In genomic region chr16:2586241-2586640, GRCh38 we compare ENCODE assay signal across 15 cellular contexts. TPM values are rescaled to one million over a fixed set of nuclear protein-coding genes. Genes with fewer than 3 reads are reported as not detected.
DNase-seq lines count a peak whose midpoint lies in the region; ATAC-seq and TF ChIP-seq lines count a peak whose summit lies in the region.
"Had no signal": no experiment of that assay in that cellular context is flagged by ENCODE, and none has a peak within 500 bp of the region (broad histone marks: within the 10 kb centered on the region; RNA-seq: fewer than 3 reads in every experiment).

No MANE protein-coding gene starts in this region.

- H4K8ac ChIP-seq in IMR-90 (ENCODE audit: low read depth in 2 of 2, low read length in 2 of 2): no peak overlapping the region

- H3K4me2 ChIP-seq in IMR-90 (ENCODE audit: low read depth, low read length) (no peak overlapping the region), GM23248 (ENCODE audit: unreplicated experiment) (no peak overlapping the region)

- POLR2A ChIA-PET in IMR-90 (lab: Charles Lee; ENCODE audit: unreplicated experiment): no interaction called here

- no peak overlapping the region for H2BK120ac ChIP-seq in IMR-90 (ENCODE audit: low read depth, low read length)

- no peaks in the 10 kb centered on the region for H3K9me1 ChIP-seq in IMR-90 (ENCODE audit: insufficient read depth, low read length)

- H3K79me1 ChIP-seq in IMR-90 (ENCODE audit: low read depth in 1 of 2, low read length in 2 of 2): peaks cover 3 to 27% of the 10 kb centered on the region in 2 experiments

- peaks cover 6% of the 10 kb centered on the region for H3K4me1 Mint-ChIP-seq in activated CD4-positive, alpha-beta T cell treated with anti-CD3 and anti-CD28 coated beads, Interleukin-2, amount 10 ng/mL, durations not matched to agents 24 days and 14 days

- H3K9me3 Mint-ChIP-seq in activated CD4-positive, alpha-beta T cell treated with anti-CD3 and anti-CD28 coated beads, Interleukin-2, amount 10 ng/mL, durations not matched to agents 24 days and 14 days: no peaks in the 10 kb centered on the region
- H3K9me3 Mint-ChIP-seq: activated T-helper 17 cell treated with anti-CD3 and anti-CD28 coated beads, Interleukin-2, amount 50 U/mL, for 72 hours had no signal

- in situ Hi-C loops in IMR-90 (cut with MboI; ENCODE audit: low sequenced_read_pairs): no loop called here
- in situ Hi-C loops in GM23248 (cut with MboI): no loop called here

- H3K4me3 Mint-ChIP-seq in activated CD4-positive, alpha-beta T cell treated with anti-CD3 and anti-CD28 coated beads, Interleukin-2, amount 10 ng/mL, durations not matched to agents 24 days and 14 days: no peak overlapping the region
- H3K4me3 Mint-ChIP-seq: activated T-helper 17 cell treated with anti-CD3 and anti-CD28 coated beads, Interleukin-2, amount 50 U/mL, for 72 hours had no signal

- H3K4ac ChIP-seq in IMR-90 (ENCODE audit: low read depth, low read length): no peak overlapping the region

- H4K20me1 ChIP-seq in IMR-90 (ENCODE audit: insufficient read depth, low read length) (peaks cover 10% of the 10 kb centered on the region), GM23248 (ENCODE audit: insufficient read depth) (no peaks in the 10 kb centered on the region)

- H3K79me2 ChIP-seq in GM23248 (ENCODE audit: insufficient read depth): peaks cover 26% of the 10 kb centered on the region

- H2BK5ac ChIP-seq in IMR-90 (ENCODE audit: low read depth, low read length, poor library complexity, severe bottlenecking): no peak overlapping the region

- no peak for TF ChIP-seq RAD21 in IMR-90 (IDR thresholded peaks at IDR 0.05; ENCODE audit: low read length)

- 0 out of 2 replicates have a peak, but pooled peaks have one; percentile 10 for TF ChIP-seq CTCF in IMR-90 (conservative IDR thresholded peaks at IDR 0.05; ENCODE audit: low read depth, low read length)
- peak; percentile 16 for TF ChIP-seq CTCF in epithelial cell of esophagus (IDR thresholded peaks at IDR 0.05; ENCODE audit: insufficient read depth, low read depth, low read length, missing control alignments)
- peak; percentile 47 for TF ChIP-seq CTCF in retinal pigment epithelial cell (conservative IDR thresholded peaks at IDR 0.05; ENCODE audit: low read depth, low read length)

- H3K27me3 Mint-ChIP-seq in activated CD4-positive, alpha-beta T cell treated with anti-CD3 and anti-CD28 coated beads, Interleukin-2, amount 10 ng/mL, durations not matched to agents 24 days and 14 days: no peaks in the 10 kb centered on the region
- H3K27me3 Mint-ChIP-seq: activated T-helper 17 cell treated with anti-CD3 and anti-CD28 coated beads, Interleukin-2, amount 50 U/mL, for 72 hours had no signal

- no TSS peak for BruUV-seq in IMR-90 (replicated peaks; lab: Mats Ljungman, UMichigan)

- CTCF ChIA-PET in IMR-90 (lab: Yijun Ruan, JAX): no interaction called here

- H3K4me3 ChIP-seq in IMR-90 (ENCODE audit: insufficient read depth, low read depth, low read length) (no peak overlapping the region), epithelial cell of esophagus (ENCODE audit: low read length) (no peak overlapping the region), retinal pigment epithelial cell (ENCODE audit: low read length) (no peak overlapping the region), GM23248 (no peak overlapping the region)

- H2AK9ac ChIP-seq in IMR-90 (replicated peaks; ENCODE audit: low read depth, low read length, poor library complexity): no peak overlapping the region

- no peaks in the 10 kb centered on the region for H3K9me2 ChIP-seq in GM23248 (ENCODE audit: insufficient read depth)

- no peak overlapping the region for H3K23ac ChIP-seq in IMR-90 (ENCODE audit: low read depth, low read length)

- dilution Hi-C loops in IMR-90 (cut with HindIII; ENCODE audit: low sequenced_read_pairs, unreplicated experiment): no loop called here

- no peak overlapping the region for H2AK5ac ChIP-seq in IMR-90 (ENCODE audit: low read depth, low read length)

- H2AFZ ChIP-seq in IMR-90 (replicated peaks; ENCODE audit: low read length, poor library complexity): no peak overlapping the region
- no peak overlapping the region for H2AFZ ChIP-seq in GM23248

- no peak overlapping the region for H3K27ac ChIP-seq in IMR-90 (ENCODE audit: insufficient read depth, low read length)
- H3K27ac ChIP-seq in GM23248: no peak overlapping the region

- 89% methylated on average over 4 of the region's 12 CpGs; no CpG with 5 or more reads in 1 of the 2 experiments for WGBS in IMR-90 (ENCODE audit: extremely low coverage in 2 of 2, insufficient read length in 1 of 2), 2 experiments
- WGBS in GM23248 (ENCODE audit: low coverage in 1 of 2, low lambda C conversion rate in 2 of 2, missing lambda C conversion rate in 2 of 2), 2 experiments: 80 to 90% methylated on average over 11 to 12 of the region's 12 CpGs

- no peak overlapping the region for H4K91ac ChIP-seq in IMR-90 (ENCODE audit: insufficient read depth, low read depth, low read length)

- H3K27me3 ChIP-seq in IMR-90 (ENCODE audit: control insufficient read depth, insufficient read depth, low read length) (no peaks in the 10 kb centered on the region), GM23248 (replicated peaks; ENCODE audit: insufficient read depth) (no peaks in the 10 kb centered on the region)

- H3K4me1 ChIP-seq in IMR-90 (ENCODE audit: control insufficient read depth, insufficient read depth, low read length) (peaks cover 1% of the 10 kb centered on the region; the same call in 1 of the 2 replicates), GM23248 (ENCODE audit: insufficient read depth) (no peaks in the 10 kb centered on the region)

- no peak overlapping the region for H3K56ac ChIP-seq in IMR-90 (ENCODE audit: extremely low read depth, insufficient read depth, low read length)

- no peak overlapping the region for H3K27ac Mint-ChIP-seq in activated CD4-positive, alpha-beta T cell treated with anti-CD3 and anti-CD28 coated beads, Interleukin-2, amount 10 ng/mL, durations not matched to agents 24 days and 14 days
- H3K27ac Mint-ChIP-seq: activated T-helper 17 cell treated with anti-CD3 and anti-CD28 coated beads, Interleukin-2, amount 50 U/mL, for 72 hours had no signal

- H3K9me3 ChIP-seq in IMR-90 (ENCODE audit: control insufficient read depth, insufficient read depth, low read length) (no peaks in the 10 kb centered on the region), GM23248 (ENCODE audit: low read depth) (no peaks in the 10 kb centered on the region)

- ATAC-seq in IMR-90 (ENCODE audit: low read depth): no peak
- ATAC-seq in HG02588 (IDR thresholded peaks at IDR 0.05; ENCODE audit: unreplicated experiment): no peak
- ATAC-seq in GM18505 (IDR thresholded peaks at IDR 0.05; ENCODE audit: unreplicated experiment): no peak
- ATAC-seq: activated T-helper 17 cell treated with anti-CD3 and anti-CD28 coated beads, Interleukin-2, amount 50 U/mL, for 72 hours had no signal

- no peaks in the 10 kb centered on the region for H3F3A ChIP-seq in GM23248 (ENCODE audit: insufficient read depth)

- intact Hi-C loops in activated CD4-positive, alpha-beta T cell treated with anti-CD3 and anti-CD28 coated beads, Interleukin-2, amount 10 ng/mL, durations not matched to agents 24 days and 14 days (cut with micrococcal nuclease): no loop called here
- intact Hi-C loops in IMR-90 (cut with micrococcal nuclease): no loop called here

- TF ChIP-seq POLR2A in IMR-90 (IDR thresholded peaks at IDR 0.05; ENCODE audit: low read depth, low read length) (no peak), GM18505 (IDR thresholded peaks at IDR 0.05; ENCODE audit: borderline replicate concordance, extremely low read depth, insufficient read depth, insufficient read length) (no peak)

- no peak overlapping the region for H4K5ac ChIP-seq in IMR-90 (ENCODE audit: low read depth, low read length)

- H3K9ac ChIP-seq in IMR-90 (ENCODE audit: low read depth, low read length) (no peak overlapping the region), GM23248 (no peak overlapping the region)

- no peak overlapping the region for H2BK20ac ChIP-seq in IMR-90 (ENCODE audit: low read depth, low read length)

- H3K18ac ChIP-seq in IMR-90 (ENCODE audit: low read depth, low read length): no peak overlapping the region

- H3K14ac ChIP-seq in IMR-90 (replicated peaks; ENCODE audit: low read depth, low read length): no peak overlapping the region

- DNase-seq in activated CD4-positive, alpha-beta T cell treated with anti-CD3 and anti-CD28 coated beads for 48 hours: peak; percentile 39
- no peak for DNase-seq in activated CD4-positive, alpha-beta T cell treated with anti-CD3 and anti-CD28 coated beads, Interleukin-2, amount 10 ng/mL, durations not matched to agents 24 days and 14 days
- DNase-seq in IMR-90: no peak
- no peak for DNase-seq in epithelial cell of esophagus (ENCODE audit: low read depth)
- DNase-seq in retinal pigment epithelial cell (ENCODE audit: low read depth): no peak
- DNase-seq in GM23248: no peak
- DNase-seq: cerebellar nuclear complex, MM.1S, SHP77 had no signal

- H3K36me3 Mint-ChIP-seq in activated CD4-positive, alpha-beta T cell treated with anti-CD3 and anti-CD28 coated beads, Interleukin-2, amount 10 ng/mL, durations not matched to agents 24 days and 14 days (ENCODE audit: low read depth): peaks cover 30% of the 10 kb centered on the region

- H2BK15ac ChIP-seq in IMR-90 (ENCODE audit: low read depth, low read length): no peak overlapping the region

- H3K36me3 ChIP-seq in IMR-90 (ENCODE audit: control insufficient read depth, insufficient read depth, low read length) (peaks cover 36% of the 10 kb centered on the region), GM23248 (ENCODE audit: low read depth) (peaks cover 5% of the 10 kb centered on the region; the same call in 1 of the 2 replicates)

TF ChIP-seq in IMR-90, 13 proteins besides CTCF, POLR2A, EP300 and RAD21 (continues in another document):
- TF ChIP-seq BHLHE40 (IDR thresholded peaks at IDR 0.05; ENCODE audit: low read depth, low read length): no peak
- no peak for TF ChIP-seq RFX5 (IDR thresholded peaks at IDR 0.05; ENCODE audit: low read depth, low read length)

RNA-seq across cellular contexts. Expression of gene PDPK1, which starts 48.4 kb away (rescaled TPM):
- 50.7 and 51.9 TPM in 2 replicates for total RNA-seq in activated CD4-positive, alpha-beta T cell treated with anti-CD3 and anti-CD28 coated beads, Interleukin-2, amount 10 ng/mL, durations not matched to agents 24 days and 14 days
- total RNA-seq in IMR-90 (2012; rRNA removed): 10.6 and 11.4 TPM in 2 replicates
- polyA plus RNA-seq in IMR-90 (2012; rRNA removed): 24.3 and 27.3 TPM in 2 replicates
- polyA plus RNA-seq in IMR-90 (2012; cell fraction: cytosol; rRNA removed): 10.6 and 12.5 TPM in 2 replicates
- 33.2 and 64.5 TPM in 2 replicates for polyA plus RNA-seq in IMR-90 (2012; cell fraction: nucleus; rRNA removed; ENCODE audit: low replicate concordance)
- total RNA-seq in GM23248 (2014; rRNA removed; shearing (Covaris generic)): 16.8 and 21.6 TPM in 2 replicates
- 28.1 and 28.3 TPM in 2 replicates for polyA plus RNA-seq in GM23248 (2016; fragmentation: Nextera tagmentation; extraction: Ambion mirVana)

RNA-seq across cellular contexts. Expression of gene CEMP1, which starts 55.0 kb away (rescaled TPM):
- total RNA-seq in activated CD4-positive, alpha-beta T cell treated with anti-CD3 and anti-CD28 coated beads, Interleukin-2, amount 10 ng/mL, durations not matched to agents 24 days and 14 days: 0.24 TPM in 1 of 2 replicates, not detected in the other
- total RNA-seq in IMR-90 (2012; rRNA removed): not detected in 2 replicates
- not detected in 2 replicates for polyA plus RNA-seq in IMR-90 (2012; rRNA removed)
- polyA plus RNA-seq in IMR-90 (2012; cell fraction: cytosol; rRNA removed): not detected in 2 replicates
- not detected in 2 replicates for polyA plus RNA-seq in IMR-90 (2012; cell fraction: nucleus; rRNA removed; ENCODE audit: low replicate concordance)
- total RNA-seq in GM23248 (2014; rRNA removed; shearing (Covaris generic)): not detected in 2 replicates
- 2.9 and 4.4 TPM in 2 replicates for polyA plus RNA-seq in GM23248 (2016; fragmentation: Nextera tagmentation; extraction: Ambion mirVana)
- total RNA-seq: activated T-helper 17 cell treated with anti-CD3 and anti-CD28 coated beads, Interleukin-2, amount 50 U/mL, for 72 hours; NCI-H460; omental fat pad had no signal
- polyA plus RNA-seq: AG04450 had no signal
